In the genomic region with DNA sequence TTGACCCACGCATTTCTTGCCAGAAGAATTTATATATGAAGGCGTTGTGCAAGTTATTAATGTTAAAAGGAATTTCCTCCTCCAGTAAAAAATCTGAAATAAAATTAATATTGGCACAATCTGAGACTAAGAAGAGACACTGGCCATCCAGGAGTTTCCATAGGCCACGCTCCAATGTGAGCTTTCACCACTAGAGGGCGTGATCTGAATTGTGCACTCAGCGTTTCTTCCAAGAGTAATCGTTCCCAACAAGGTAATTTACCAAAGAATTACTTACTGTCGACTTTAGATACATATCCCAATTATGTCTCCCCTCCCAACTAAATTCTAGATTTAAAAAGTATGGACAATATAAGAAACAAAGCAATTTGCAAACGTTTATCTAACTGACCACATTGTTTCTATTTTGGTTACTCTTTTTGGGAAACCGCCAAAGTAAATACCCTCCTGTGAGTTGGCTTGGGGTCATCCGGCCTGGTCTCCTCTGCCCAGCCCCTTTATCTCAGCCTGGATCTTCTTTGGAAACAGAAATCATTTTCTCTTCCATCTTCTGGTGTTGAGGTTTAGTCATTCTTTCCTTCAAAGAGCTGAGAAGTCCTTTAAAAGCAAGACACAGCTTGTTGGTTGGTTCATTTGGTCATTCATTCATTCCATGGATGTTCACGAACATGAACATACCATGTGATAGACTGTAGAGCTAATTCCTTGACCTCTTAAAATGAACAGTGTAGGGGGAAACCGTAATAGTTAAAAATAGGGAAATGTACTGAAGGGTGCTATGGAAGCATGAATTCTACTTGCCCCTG, we compare ENCODE assay signal across 8 cellular contexts. TPM values are rescaled to one million over a fixed set of nuclear protein-coding genes. Genes with fewer than 3 reads are reported as not detected.
DNase-seq lines count a peak whose midpoint lies in the region; ATAC-seq and TF ChIP-seq lines count a peak whose summit lies in the region.

No MANE protein-coding gene starts in this region.

- H3K9me3 ChIP-seq in SK-N-SH: no peaks in the 10 kb centered on the region

- no peaks in the 10 kb centered on the region for H3K79me2 ChIP-seq in SK-N-SH (ENCODE audit: insufficient read depth)

- H3K9ac ChIP-seq in SK-N-SH: no peak overlapping the region

- no peak overlapping the region for H2AFZ ChIP-seq in SK-N-SH (ENCODE audit: low read depth)

- H3K4me3 ChIP-seq in SK-N-SH (ENCODE audit: low read depth in 2 of 2, low read length in 1 of 2): peak overlapping the region in 1 of 2 experiments; percentile 27; a peak in 1 of 4 replicates
- H3K4me3 ChIP-seq in astrocyte of the spinal cord (ENCODE audit: low read depth, low read length): no peak overlapping the region

- CTCF ChIA-PET in SK-N-SH (lab: Yijun Ruan, JAX): interaction anchor here (0.6 to 6.9 kb wide), 41 partner anchors 10 to 1556 kb away, joined by 3 to 58 read pairs (median 4); a partner anchor contains a TSS

- 28% methylated on average over 12 of the region's 12 CpGs for WGBS in SK-N-SH (ENCODE audit: low lambda C conversion rate)

- H3K4me2 ChIP-seq in SK-N-SH: peak overlapping the region; percentile 18; the same call in 1 of the 2 replicates

- peaks cover 9% of the 10 kb centered on the region in 2 experiments; a peak in 3 of 4 replicates for H3K4me1 ChIP-seq in SK-N-SH (ENCODE audit: control insufficient read depth in 1 of 2, insufficient read depth in 2 of 2, low read depth in 1 of 2, low read length in 1 of 2)

- no peak for ATAC-seq in HG03565 (IDR thresholded peaks at IDR 0.05; ENCODE audit: unreplicated experiment)
- no peak for ATAC-seq in HG02798 (IDR thresholded peaks at IDR 0.05; ENCODE audit: poor library complexity, unreplicated experiment)

- peak; percentile 56 for TF ChIP-seq RAD21 in SK-N-SH (IDR thresholded peaks at IDR 0.05; ENCODE audit: low read length)

- H3K9me2 ChIP-seq in SK-N-SH: no peaks in the 10 kb centered on the region

- in situ Hi-C loops in astrocyte of the spinal cord (cut with HindIII; ENCODE audit: low sequenced_read_pairs): no loop called here

- peak; percentile 98 for TF ChIP-seq CTCF in SK-N-SH (IDR thresholded peaks at IDR 0.05)
- peak; percentile 89 for TF ChIP-seq CTCF in astrocyte of the spinal cord (IDR thresholded peaks at IDR 0.05; ENCODE audit: low read depth, low read length)

- H3K27ac ChIP-seq in SK-N-SH (ENCODE audit: low read depth in 2 of 2, low read length in 1 of 2): peak overlapping the region in 1 of 2 experiments; percentile 29; a peak in 2 of 4 replicates

- no peaks in the 10 kb centered on the region for H4K20me1 ChIP-seq in SK-N-SH (ENCODE audit: insufficient read depth)

- H3F3A ChIP-seq in SK-N-SH (replicated peaks; ENCODE audit: insufficient read depth): peaks cover 30% of the 10 kb centered on the region

- peak in 1 of 2 experiments; percentile 42; a peak in 1 of 4 replicates for TF ChIP-seq EP300 in SK-N-SH (IDR thresholded peaks at IDR 0.05; ENCODE audit: borderline replicate concordance in 1 of 2, low read depth in 1 of 2, low read length in 1 of 2)

- no peaks in the 10 kb centered on the region for H3K27me3 ChIP-seq in SK-N-SH (ENCODE audit: insufficient read depth)

- no peaks in the 10 kb centered on the region for H3K36me3 ChIP-seq in SK-N-SH (replicated peaks in 1 of 2; ENCODE audit: control insufficient read depth in 1 of 2, insufficient read depth in 2 of 2, low read length in 1 of 2)

- POLR2A ChIA-PET in SK-N-SH (lab: Yijun Ruan, JAX): interaction anchor here (0.7 kb wide), 1 partner anchor 225 kb away, joined by 3 read pairs; no protein-coding TSS in a partner anchor

- DNase-seq in DMS53 (lab: John Stamatoyannopoulos, UW) (peak; percentile 68), HS-27A (ENCODE audit: low read depth) (peak; percentile 47), SK-N-SH (peak; percentile 51), astrocyte of the spinal cord (ENCODE audit: low read depth, low spot score) (peak; percentile 59), iris pigment epithelial cell (ENCODE audit: low read depth) (peak; percentile 55)
- peak; percentile 19 for DNase-seq in stimulated activated CD4-positive, alpha-beta T cell treated with anti-CD3 and anti-CD28 coated beads, Interleukin-2, amount 100 ng/mL, for 4 hours (ENCODE audit: low read depth)

TF ChIP-seq in SK-N-SH, 30 proteins besides CTCF, POLR2A, EP300 and RAD21 (continues in another document):
- TF ChIP-seq TCF12 (IDR thresholded peaks at IDR 0.05): peak; percentile 65
- TF ChIP-seq FOSL2 (IDR thresholded peaks at IDR 0.05; ENCODE audit: borderline replicate concordance, low read depth): no peak
- TF ChIP-seq, protein P1, sequence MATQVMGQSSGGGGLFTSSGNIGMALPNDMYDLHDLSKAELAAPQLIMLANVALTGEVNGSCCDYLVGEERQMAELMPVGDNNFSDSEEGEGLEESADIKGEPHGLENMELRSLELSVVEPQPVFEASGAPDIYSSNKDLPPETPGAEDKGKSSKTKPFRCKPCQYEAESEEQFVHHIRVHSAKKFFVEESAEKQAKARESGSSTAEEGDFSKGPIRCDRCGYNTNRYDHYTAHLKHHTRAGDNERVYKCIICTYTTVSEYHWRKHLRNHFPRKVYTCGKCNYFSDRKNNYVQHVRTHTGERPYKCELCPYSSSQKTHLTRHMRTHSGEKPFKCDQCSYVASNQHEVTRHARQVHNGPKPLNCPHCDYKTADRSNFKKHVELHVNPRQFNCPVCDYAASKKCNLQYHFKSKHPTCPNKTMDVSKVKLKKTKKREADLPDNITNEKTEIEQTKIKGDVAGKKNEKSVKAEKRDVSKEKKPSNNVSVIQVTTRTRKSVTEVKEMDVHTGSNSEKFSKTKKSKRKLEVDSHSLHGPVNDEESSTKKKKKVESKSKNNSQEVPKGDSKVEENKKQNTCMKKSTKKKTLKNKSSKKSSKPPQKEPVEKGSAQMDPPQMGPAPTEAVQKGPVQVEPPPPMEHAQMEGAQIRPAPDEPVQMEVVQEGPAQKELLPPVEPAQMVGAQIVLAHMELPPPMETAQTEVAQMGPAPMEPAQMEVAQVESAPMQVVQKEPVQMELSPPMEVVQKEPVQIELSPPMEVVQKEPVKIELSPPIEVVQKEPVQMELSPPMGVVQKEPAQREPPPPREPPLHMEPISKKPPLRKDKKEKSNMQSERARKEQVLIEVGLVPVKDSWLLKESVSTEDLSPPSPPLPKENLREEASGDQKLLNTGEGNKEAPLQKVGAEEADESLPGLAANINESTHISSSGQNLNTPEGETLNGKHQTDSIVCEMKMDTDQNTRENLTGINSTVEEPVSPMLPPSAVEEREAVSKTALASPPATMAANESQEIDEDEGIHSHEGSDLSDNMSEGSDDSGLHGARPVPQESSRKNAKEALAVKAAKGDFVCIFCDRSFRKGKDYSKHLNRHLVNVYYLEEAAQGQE (IDR thresholded peaks at IDR 0.05; ENCODE audit: low read depth, low read length): no peak
- TF ChIP-seq, protein P2, sequence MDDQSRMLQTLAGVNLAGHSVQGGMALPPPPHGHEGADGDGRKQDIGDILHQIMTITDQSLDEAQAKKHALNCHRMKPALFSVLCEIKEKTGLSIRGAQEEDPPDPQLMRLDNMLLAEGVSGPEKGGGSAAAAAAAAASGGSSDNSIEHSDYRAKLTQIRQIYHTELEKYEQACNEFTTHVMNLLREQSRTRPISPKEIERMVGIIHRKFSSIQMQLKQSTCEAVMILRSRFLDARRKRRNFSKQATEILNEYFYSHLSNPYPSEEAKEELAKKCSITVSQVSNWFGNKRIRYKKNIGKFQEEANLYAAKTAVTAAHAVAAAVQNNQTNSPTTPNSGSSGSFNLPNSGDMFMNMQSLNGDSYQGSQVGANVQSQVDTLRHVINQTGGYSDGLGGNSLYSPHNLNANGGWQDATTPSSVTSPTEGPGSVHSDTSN (IDR thresholded peaks at IDR 0.05): no peak; the same call in 1 of the 2 replicates
- no peak for TF ChIP-seq POLR2AphosphoS5 (IDR thresholded peaks at IDR 0.05; ENCODE audit: low read depth, low read length)
- TF ChIP-seq SMC3 (IDR thresholded peaks at IDR 0.05; ENCODE audit: low read depth, low read length): peak; percentile 44
- TF ChIP-seq, protein P3, sequence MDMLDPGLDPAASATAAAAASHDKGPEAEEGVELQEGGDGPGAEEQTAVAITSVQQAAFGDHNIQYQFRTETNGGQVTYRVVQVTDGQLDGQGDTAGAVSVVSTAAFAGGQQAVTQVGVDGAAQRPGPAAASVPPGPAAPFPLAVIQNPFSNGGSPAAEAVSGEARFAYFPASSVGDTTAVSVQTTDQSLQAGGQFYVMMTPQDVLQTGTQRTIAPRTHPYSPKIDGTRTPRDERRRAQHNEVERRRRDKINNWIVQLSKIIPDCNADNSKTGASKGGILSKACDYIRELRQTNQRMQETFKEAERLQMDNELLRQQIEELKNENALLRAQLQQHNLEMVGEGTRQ (IDR thresholded peaks at IDR 0.05; ENCODE audit: borderline replicate concordance, low read depth, low read length): no peak
- no peak for TF ChIP-seq ELF1 (IDR thresholded peaks at IDR 0.05)
- TF ChIP-seq CHD2 (IDR thresholded peaks at IDR 0.05; ENCODE audit: low read length, partially characterized antibody): no peak
- no peak for TF ChIP-seq TEAD4 (IDR thresholded peaks at IDR 0.05; ENCODE audit: borderline replicate concordance, insufficient read depth)
- no peak for TF ChIP-seq RCOR1 (IDR thresholded peaks at IDR 0.05; ENCODE audit: low read length)
- TF ChIP-seq YY1 (IDR thresholded peaks at IDR 0.05; ENCODE audit: low read depth): no peak
- TF ChIP-seq GABPA (IDR thresholded peaks at IDR 0.05; ENCODE audit: low read depth): no peak
- TF ChIP-seq, protein P4, sequence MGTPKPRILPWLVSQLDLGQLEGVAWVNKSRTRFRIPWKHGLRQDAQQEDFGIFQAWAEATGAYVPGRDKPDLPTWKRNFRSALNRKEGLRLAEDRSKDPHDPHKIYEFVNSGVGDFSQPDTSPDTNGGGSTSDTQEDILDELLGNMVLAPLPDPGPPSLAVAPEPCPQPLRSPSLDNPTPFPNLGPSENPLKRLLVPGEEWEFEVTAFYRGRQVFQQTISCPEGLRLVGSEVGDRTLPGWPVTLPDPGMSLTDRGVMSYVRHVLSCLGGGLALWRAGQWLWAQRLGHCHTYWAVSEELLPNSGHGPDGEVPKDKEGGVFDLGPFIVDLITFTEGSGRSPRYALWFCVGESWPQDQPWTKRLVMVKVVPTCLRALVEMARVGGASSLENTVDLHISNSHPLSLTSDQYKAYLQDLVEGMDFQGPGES (IDR thresholded peaks at IDR 0.05; ENCODE audit: low read depth, low read length): no peak
- no peak for TF ChIP-seq NRF1 (IDR thresholded peaks at IDR 0.05; ENCODE audit: low read depth, low read length)
- 0 out of 2 replicates have a peak, but pooled peaks have one; percentile 32 for TF ChIP-seq FOXM1 (IDR thresholded peaks at IDR 0.05; ENCODE audit: low read depth)

RNA-seq across cellular contexts. Expression of a gene that starts 26.2 kb away (rescaled TPM):
- polyA plus RNA-seq in SK-N-SH (2012; rRNA removed): 105 and 160 TPM in 2 replicates
- 105 and 127 TPM in 2 replicates for polyA plus RNA-seq in SK-N-SH (2012; cell fraction: cytosol; rRNA removed)
- polyA plus RNA-seq in SK-N-SH (2012; cell fraction: nucleus; rRNA removed): 94.2 and 141 TPM in 2 replicates
